In the genomic region with DNA sequence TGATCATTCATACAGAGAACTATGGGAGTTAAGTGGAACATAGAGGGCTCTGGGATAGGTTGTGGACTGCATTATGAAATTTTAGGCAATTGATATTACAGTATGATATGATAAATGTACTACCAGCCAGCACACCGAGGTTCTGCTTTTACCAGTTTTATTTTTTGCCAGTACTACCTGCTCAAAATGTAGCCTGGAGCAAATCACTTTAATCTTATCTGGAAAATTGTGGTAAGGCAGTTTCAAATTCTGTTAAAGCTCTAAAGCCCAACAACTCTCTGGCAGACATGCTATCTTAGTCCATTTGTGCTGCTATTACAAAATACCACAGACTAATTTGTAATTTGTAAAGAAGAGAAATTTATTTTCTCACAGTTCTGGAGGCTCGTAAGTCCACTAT, we compare ENCODE assay signal across 20 cellular contexts.
DNase-seq lines count a peak whose midpoint lies in the region; ATAC-seq and TF ChIP-seq lines count a peak whose summit lies in the region.
"Had no signal": no experiment of that assay in that cellular context is flagged by ENCODE, and none has a peak within 500 bp of the region (broad histone marks: within the 10 kb centered on the region; RNA-seq: fewer than 3 reads in every experiment).

No MANE protein-coding gene starts in this region.

- no peak overlapping the region for H2AFZ ChIP-seq in SK-N-SH (ENCODE audit: low read depth)
- peak overlapping the region; percentile 24; the same call in 1 of the 2 replicates for H2AFZ ChIP-seq in PC-9

- H3F3A ChIP-seq in SK-N-SH (replicated peaks; ENCODE audit: insufficient read depth) (no peaks in the 10 kb centered on the region), PC-9 (ENCODE audit: insufficient read depth, low read depth) (no peaks in the 10 kb centered on the region)

- intact Hi-C loops in PC-9 (cut with micrococcal nuclease; ENCODE audit: unreplicated experiment), result no loop called here

- H3K9me3 ChIP-seq in SK-N-SH (no peaks in the 10 kb centered on the region), PC-9 (ENCODE audit: insufficient read depth, low read depth) (no peaks in the 10 kb centered on the region)
- H3K9me3 ChIP-seq: BE2C; BLaER1 treated with 17β-estradiol and CSF1 and Interleukin-3, amounts not matched to agents 10 nM and 100 nM; HAP-1 had no signal

- ATAC-seq in SK-N-SH treated with all-trans-retinoic acid at 6 μM for 48 hours, result no peak
- ATAC-seq in GM19035 (IDR thresholded peaks at IDR 0.05; ENCODE audit: unreplicated experiment), result no peak
- ATAC-seq in GM21528 (IDR thresholded peaks at IDR 0.05; ENCODE audit: low FRiP score, unreplicated experiment), result no peak

- TF ChIP-seq RAD21 in SK-N-SH (IDR thresholded peaks at IDR 0.05; ENCODE audit: low read length), result no peak

- H3K4me2 ChIP-seq in SK-N-SH (no peak overlapping the region), PC-9 (no peak overlapping the region)
- H3K4me2 ChIP-seq: BLaER1 treated with 17β-estradiol and CSF1 and Interleukin-3, amounts not matched to agents 10 nM and 100 nM had no signal

- no peaks in the 10 kb centered on the region for H3K36me3 ChIP-seq in SK-N-SH (replicated peaks in 1 of 2; ENCODE audit: control insufficient read depth in 1 of 2, insufficient read depth in 2 of 2, low read length in 1 of 2)
- no peaks in the 10 kb centered on the region for H3K36me3 ChIP-seq in PC-9 (ENCODE audit: low read depth)
- H3K36me3 ChIP-seq: BE2C; BLaER1 treated with 17β-estradiol and CSF1 and Interleukin-3, amounts not matched to agents 10 nM and 100 nM; HAP-1 had no signal

- TF ChIP-seq EP300 in SK-N-SH (IDR thresholded peaks at IDR 0.05; ENCODE audit: borderline replicate concordance in 1 of 2, low read depth in 1 of 2, low read length in 1 of 2), result peak in 1 of 2 experiments; percentile 32; a peak in 1 of 4 replicates

- H3K79me2 ChIP-seq in SK-N-SH (ENCODE audit: insufficient read depth), result no peaks in the 10 kb centered on the region
- no peaks in the 10 kb centered on the region for H3K79me2 ChIP-seq in PC-9 (ENCODE audit: low read depth)

- POLR2A ChIA-PET in SK-N-SH (lab: Yijun Ruan, JAX), result no interaction called here
- POLR2A ChIA-PET in PC-9 (lab: Charles Lee; ENCODE audit: unreplicated experiment), result no interaction called here

- H3K4me1 ChIP-seq in SK-N-SH (ENCODE audit: control insufficient read depth in 1 of 2, insufficient read depth in 2 of 2, low read depth in 1 of 2, low read length in 1 of 2) (peaks cover 0 to 5% of the 10 kb centered on the region in 2 experiments; a peak in 2 of 4 replicates), PC-9 (replicated peaks; ENCODE audit: insufficient read depth) (no peaks in the 10 kb centered on the region)
- H3K4me1 ChIP-seq: BE2C; BLaER1 treated with 17β-estradiol and CSF1 and Interleukin-3, amounts not matched to agents 10 nM and 100 nM; HAP-1 had no signal

- no TSS peak for BruUV-seq in PC-9 (replicated peaks; lab: Mats Ljungman, UMichigan)

- 25% methylated on average over 2 of the region's 2 CpGs for WGBS in SK-N-SH (ENCODE audit: low lambda C conversion rate)

- CTCF ChIA-PET in SK-N-SH (lab: Yijun Ruan, JAX) (no interaction called here), PC-9 (lab: Charles Lee) (no interaction called here)

- H3K4me3 ChIP-seq in SK-N-SH (ENCODE audit: low read depth in 2 of 2, low read length in 1 of 2) (no peak overlapping the region), PC-9 (no peak overlapping the region), fibroblast of the aortic adventitia (ENCODE audit: low read depth, low read length) (no peak overlapping the region)
- H3K4me3 ChIP-seq: BLaER1 treated with 17β-estradiol and CSF1 and Interleukin-3, amounts not matched to agents 10 nM and 100 nM; HAP-1 had no signal

- H3K27ac ChIP-seq in SK-N-SH (ENCODE audit: low read depth in 2 of 2, low read length in 1 of 2), result 0 out of 4 replicates have a peak overlapping the region, but pooled peaks of 1 of the 2 experiments have one; percentile 25
- H3K27ac ChIP-seq in PC-9, result no peak overlapping the region
- H3K27ac ChIP-seq: 22Rv1; BLaER1 treated with 17β-estradiol and CSF1 and Interleukin-3, amounts not matched to agents 10 nM and 100 nM had no signal

- H4K20me1 ChIP-seq in SK-N-SH (ENCODE audit: insufficient read depth) (no peaks in the 10 kb centered on the region), PC-9 (ENCODE audit: insufficient read depth) (no peaks in the 10 kb centered on the region)
- H4K20me1 ChIP-seq: BLaER1 treated with 17β-estradiol and CSF1 and Interleukin-3, amounts not matched to agents 10 nM and 100 nM had no signal

- TF ChIP-seq CTCF in SK-N-SH (IDR thresholded peaks at IDR 0.05) (no peak), PC-9 (conservative IDR thresholded peaks at IDR 0.05) (no peak), fibroblast of the aortic adventitia (IDR thresholded peaks at IDR 0.05; ENCODE audit: insufficient read depth, low read length) (no peak)

- DNase-seq in SK-N-SH, result no peak
- no peak for DNase-seq in PC-9
- peak; percentile 23 for DNase-seq in fibroblast of the aortic adventitia (ENCODE audit: low read depth)
- DNase-seq in activated CD4-positive, CD25-positive, alpha-beta regulatory T cell treated with anti-CD3 and anti-CD28 coated beads, Interleukin-2, amount 50 U/mL, for 72 hours, result no peak
- DNase-seq: ACHN; AML-193; BE2C; CD4-positive, alpha-beta T cell; CD8-positive, alpha-beta memory T cell; DMS53; DMS79 treated with DMSO at 0.1 percent for 48 hours; GF-D8; GOT3; HFFc6 had no signal

- H3K9me2 ChIP-seq in SK-N-SH (no peaks in the 10 kb centered on the region), PC-9 (ENCODE audit: insufficient read depth) (no peaks in the 10 kb centered on the region)

- H3K9ac ChIP-seq in SK-N-SH, result no peak overlapping the region
- H3K9ac ChIP-seq: BLaER1 treated with 17β-estradiol and CSF1 and Interleukin-3, amounts not matched to agents 10 nM and 100 nM had no signal

- H3K27me3 ChIP-seq in SK-N-SH (ENCODE audit: insufficient read depth) (no peaks in the 10 kb centered on the region), PC-9 (ENCODE audit: insufficient read depth, low read depth) (no peaks in the 10 kb centered on the region)
- H3K27me3 ChIP-seq: BE2C; BLaER1 treated with 17β-estradiol and CSF1 and Interleukin-3, amounts not matched to agents 10 nM and 100 nM had no signal

TF ChIP-seq in SK-N-SH, 30 proteins besides CTCF, POLR2A, EP300 and RAD21:
- TF ChIP-seq, protein P1, sequence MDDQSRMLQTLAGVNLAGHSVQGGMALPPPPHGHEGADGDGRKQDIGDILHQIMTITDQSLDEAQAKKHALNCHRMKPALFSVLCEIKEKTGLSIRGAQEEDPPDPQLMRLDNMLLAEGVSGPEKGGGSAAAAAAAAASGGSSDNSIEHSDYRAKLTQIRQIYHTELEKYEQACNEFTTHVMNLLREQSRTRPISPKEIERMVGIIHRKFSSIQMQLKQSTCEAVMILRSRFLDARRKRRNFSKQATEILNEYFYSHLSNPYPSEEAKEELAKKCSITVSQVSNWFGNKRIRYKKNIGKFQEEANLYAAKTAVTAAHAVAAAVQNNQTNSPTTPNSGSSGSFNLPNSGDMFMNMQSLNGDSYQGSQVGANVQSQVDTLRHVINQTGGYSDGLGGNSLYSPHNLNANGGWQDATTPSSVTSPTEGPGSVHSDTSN (IDR thresholded peaks at IDR 0.05), result no peak
- peak; percentile 82 for TF ChIP-seq GATA2 (CRISPR knock-in tag; IDR thresholded peaks at IDR 0.05)
- TF ChIP-seq SIN3A (IDR thresholded peaks at IDR 0.05; ENCODE audit: borderline replicate concordance, low read depth, low read length), result no peak
- no peak for TF ChIP-seq GABPA (IDR thresholded peaks at IDR 0.05; ENCODE audit: low read depth)

TF ChIP-seq in SK-N-SH treated with all-trans-retinoic acid at 6 μM for 48 hours, 23 proteins besides CTCF, POLR2A, EP300 and RAD21 (continues in another document):
- TF ChIP-seq OSR1 (CRISPR knock-in tag; IDR thresholded peaks at IDR 0.05), result no peak
- TF ChIP-seq, protein P2, sequence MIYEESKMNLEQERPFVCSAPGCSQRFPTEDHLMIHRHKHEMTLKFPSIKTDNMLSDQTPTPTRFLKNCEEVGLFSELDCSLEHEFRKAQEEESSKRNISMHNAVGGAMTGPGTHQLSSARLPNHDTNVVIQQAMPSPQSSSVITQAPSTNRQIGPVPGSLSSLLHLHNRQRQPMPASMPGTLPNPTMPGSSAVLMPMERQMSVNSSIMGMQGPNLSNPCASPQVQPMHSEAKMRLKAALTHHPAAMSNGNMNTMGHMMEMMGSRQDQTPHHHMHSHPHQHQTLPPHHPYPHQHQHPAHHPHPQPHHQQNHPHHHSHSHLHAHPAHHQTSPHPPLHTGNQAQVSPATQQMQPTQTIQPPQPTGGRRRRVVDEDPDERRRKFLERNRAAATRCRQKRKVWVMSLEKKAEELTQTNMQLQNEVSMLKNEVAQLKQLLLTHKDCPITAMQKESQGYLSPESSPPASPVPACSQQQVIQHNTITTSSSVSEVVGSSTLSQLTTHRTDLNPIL (CRISPR knock-in tag; IDR thresholded peaks at IDR 0.05; ENCODE audit: low read depth), result no peak
- TF ChIP-seq ISL1 (CRISPR knock-in tag; IDR thresholded peaks at IDR 0.05), result no peak
- TF ChIP-seq SNAI2 (CRISPR knock-in tag; IDR thresholded peaks at IDR 0.05), result no peak
- no peak for TF ChIP-seq ZC3H10 (CRISPR knock-in tag; IDR thresholded peaks at IDR 0.05)
- TF ChIP-seq, protein P3, sequence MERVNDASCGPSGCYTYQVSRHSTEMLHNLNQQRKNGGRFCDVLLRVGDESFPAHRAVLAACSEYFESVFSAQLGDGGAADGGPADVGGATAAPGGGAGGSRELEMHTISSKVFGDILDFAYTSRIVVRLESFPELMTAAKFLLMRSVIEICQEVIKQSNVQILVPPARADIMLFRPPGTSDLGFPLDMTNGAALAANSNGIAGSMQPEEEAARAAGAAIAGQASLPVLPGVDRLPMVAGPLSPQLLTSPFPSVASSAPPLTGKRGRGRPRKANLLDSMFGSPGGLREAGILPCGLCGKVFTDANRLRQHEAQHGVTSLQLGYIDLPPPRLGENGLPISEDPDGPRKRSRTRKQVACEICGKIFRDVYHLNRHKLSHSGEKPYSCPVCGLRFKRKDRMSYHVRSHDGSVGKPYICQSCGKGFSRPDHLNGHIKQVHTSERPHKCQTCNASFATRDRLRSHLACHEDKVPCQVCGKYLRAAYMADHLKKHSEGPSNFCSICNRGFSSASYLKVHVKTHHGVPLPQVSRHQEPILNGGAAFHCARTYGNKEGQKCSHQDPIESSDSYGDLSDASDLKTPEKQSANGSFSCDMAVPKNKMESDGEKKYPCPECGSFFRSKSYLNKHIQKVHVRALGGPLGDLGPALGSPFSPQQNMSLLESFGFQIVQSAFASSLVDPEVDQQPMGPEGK (CRISPR knock-in tag; IDR thresholded peaks at IDR 0.05; ENCODE audit: borderline replicate concordance), result no peak
